Comparison of ENCODE assay signal across 1 cellular context in genomic region chr11:77038029-77038824, GRCh38.
TF ChIP-seq lines count a peak whose summit lies in the region.

No MANE protein-coding gene starts in this region.

TF ChIP-seq in HepG2, 621 proteins besides CTCF, POLR2A, EP300 and RAD21:
- TF ChIP-seq RXRB (CRISPR knock-in tag; IDR thresholded peaks at IDR 0.05; ENCODE audit: borderline replicate concordance) (no peak), AHDC1 (CRISPR knock-in tag; IDR thresholded peaks at IDR 0.05; ENCODE audit: borderline replicate concordance) (no peak), ZNF263 (CRISPR knock-in tag; IDR thresholded peaks at IDR 0.05) (peak; percentile 26; the same call in 1 of the 2 replicates), BRD4 (CRISPR knock-in tag; IDR thresholded peaks at IDR 0.05) (no peak), ZBTB10 (CRISPR knock-in tag; IDR thresholded peaks at IDR 0.05; ENCODE audit: borderline replicate concordance) (no peak), ZNF616 (CRISPR knock-in tag; IDR thresholded peaks at IDR 0.05; ENCODE audit: low read depth) (no peak), TERF1 (CRISPR knock-in tag; IDR thresholded peaks at IDR 0.05) (no peak), FOSL2 (CRISPR knock-in tag; IDR thresholded peaks at IDR 0.05) (peak; percentile 50), ZFP62 (CRISPR knock-in tag; IDR thresholded peaks at IDR 0.05) (no peak), MEIS1 (CRISPR knock-in tag; IDR thresholded peaks at IDR 0.05; ENCODE audit: borderline replicate concordance) (no peak), MTF1 (CRISPR knock-in tag; IDR thresholded peaks at IDR 0.05) (no peak), FOXA3 (CRISPR knock-in tag; IDR thresholded peaks at IDR 0.05) (no peak), ELF1 (CRISPR knock-in tag; IDR thresholded peaks at IDR 0.05) (no peak), SATB2 (CRISPR knock-in tag; IDR thresholded peaks at IDR 0.05) (no peak)
